ENCODE assay signal across 29 cellular contexts in genomic region chr10:122659651-122660050, GRCh38. TPM values are rescaled to one million over a fixed set of nuclear protein-coding genes. Genes with fewer than 3 reads are reported as not detected.
A peak's percentile ranks its signal among the peaks of the same experiment; 100 is the strongest.
DNase-seq lines count a peak whose midpoint lies in the region; TF ChIP-seq lines count a peak whose summit lies in the region.
"Had no signal": no experiment of that assay in that cellular context is flagged by ENCODE, and none has a peak within 500 bp of the region (broad histone marks: within the 10 kb centered on the region; RNA-seq: fewer than 3 reads in every experiment).

No MANE protein-coding gene starts in this region.

- TF ChIP-seq POLR2A in spleen (IDR thresholded peaks at IDR 0.05), result no peak

- 79 to 85% (median 81%) methylated on average over 7 of the region's 7 CpGs for WGBS in spleen, 5 donors

- TF ChIP-seq CTCF in spleen (IDR thresholded peaks at IDR 0.05 in 8 of 11, conservative IDR thresholded peaks at IDR 0.05 in 3 of 11), result no peak

- no peak overlapping the region for H3K4me3 ChIP-seq in spleen
- H3K4me3 ChIP-seq: BLaER1, GM12878 had no signal

- no peaks in the 10 kb centered on the region for H3K36me3 ChIP-seq in spleen
- H3K36me3 ChIP-seq: BE2C, BLaER1 had no signal

- H3K27me3 ChIP-seq in spleen (replicated peaks in 1 of 7), result peaks cover 0 to 13% (median 0%) of the 10 kb centered on the region in 7 donors
- H3K27me3 ChIP-seq: BLaER1 had no signal

- no peaks in the 10 kb centered on the region for H3K9me3 ChIP-seq in spleen
- H3K9me3 ChIP-seq: BE2C, BLaER1 had no signal

- no peak overlapping the region for H3K27ac ChIP-seq in spleen
- H3K27ac ChIP-seq: BLaER1 had no signal

- DNase-seq in activated effector memory CD4-positive, alpha-beta T cell treated with anti-CD3 and anti-CD28 coated beads, Interleukin-2, amount 50 U/mL, for 16 hours, result peak; percentile 10
- no peak for DNase-seq in activated effector memory CD4-positive, alpha-beta T cell treated with Interleukin-2 at 50 U/mL for 16 hours
- DNase-seq in mesenteric fat pad (ENCODE audit: low spot score) (peak; percentile 26), spleen (peak; percentile 50), NCI-H2029 treated with DMSO at 0.1 percent for 48 hours (lab: John Stamatoyannopoulos, UW) (no peak), NCI-H1092 treated with DMSO at 0.1 percent for 48 hours (lab: John Stamatoyannopoulos, UW) (no peak)
- no peak for DNase-seq in activated naive CD4-positive, alpha-beta T cell (lab: John Stamatoyannopoulos, UW)
- DNase-seq: 8988T; ACHN; BE2C; C1 segment of cervical spinal cord; CD4-positive, alpha-beta memory T cell; CD4-positive, CD25-positive, alpha-beta regulatory T cell; CD8-positive, alpha-beta memory T cell; COR-L47; DMS 273 treated with DMSO at 0.1 percent for 48 hours; DMS153; DMS53; DMS79; DND-41; EL; GDM1 had no signal

- intact Hi-C loops in spleen (cut with DNase I; ENCODE audit: low total_unique reads), result no loop called here

- no peaks in the 10 kb centered on the region for H3K4me1 ChIP-seq in spleen
- H3K4me1 ChIP-seq: BE2C, BLaER1 had no signal

RNA-seq across cellular contexts. Expression of gene C10orf120, which starts 40.0 kb away (rescaled TPM):
- total RNA-seq in mesenteric fat pad (not detected), spleen (not detected)
- polyA plus RNA-seq in spleen, result not detected
- total RNA-seq: A673; CD4-positive, alpha-beta memory T cell; CD4-positive, CD25-positive, alpha-beta regulatory T cell; CD8-positive, alpha-beta memory T cell; Daoy; G401; GM12878 had no signal
- polyA plus RNA-seq: AG04450; CD14-positive monocyte; CD4-positive, alpha-beta memory T cell; CD4-positive, CD25-positive, alpha-beta regulatory T cell; CD8-positive, alpha-beta memory T cell; GM12878 had no signal

Comparison
In these comparisons a context has a peak if more than half of its experiments do, and no peak if none do; other contexts are left out.
1. DNase-seq: peak in activated effector memory CD4-positive, alpha-beta T cell treated with anti-CD3 and anti-CD28 coated beads, Interleukin-2, amount 50 U/mL, for 16 hours (single experiment), mesenteric fat pad (single experiment) and spleen (single experiment); none in activated effector memory CD4-positive, alpha-beta T cell treated with Interleukin-2 at 50 U/mL for 16 hours (single experiment), activated naive CD4-positive, alpha-beta T cell (0 of 4), NCI-H2029 treated with DMSO at 0.1 percent for 48 hours (single experiment) and NCI-H1092 treated with DMSO at 0.1 percent for 48 hours (single experiment).